In the genomic region with DNA sequence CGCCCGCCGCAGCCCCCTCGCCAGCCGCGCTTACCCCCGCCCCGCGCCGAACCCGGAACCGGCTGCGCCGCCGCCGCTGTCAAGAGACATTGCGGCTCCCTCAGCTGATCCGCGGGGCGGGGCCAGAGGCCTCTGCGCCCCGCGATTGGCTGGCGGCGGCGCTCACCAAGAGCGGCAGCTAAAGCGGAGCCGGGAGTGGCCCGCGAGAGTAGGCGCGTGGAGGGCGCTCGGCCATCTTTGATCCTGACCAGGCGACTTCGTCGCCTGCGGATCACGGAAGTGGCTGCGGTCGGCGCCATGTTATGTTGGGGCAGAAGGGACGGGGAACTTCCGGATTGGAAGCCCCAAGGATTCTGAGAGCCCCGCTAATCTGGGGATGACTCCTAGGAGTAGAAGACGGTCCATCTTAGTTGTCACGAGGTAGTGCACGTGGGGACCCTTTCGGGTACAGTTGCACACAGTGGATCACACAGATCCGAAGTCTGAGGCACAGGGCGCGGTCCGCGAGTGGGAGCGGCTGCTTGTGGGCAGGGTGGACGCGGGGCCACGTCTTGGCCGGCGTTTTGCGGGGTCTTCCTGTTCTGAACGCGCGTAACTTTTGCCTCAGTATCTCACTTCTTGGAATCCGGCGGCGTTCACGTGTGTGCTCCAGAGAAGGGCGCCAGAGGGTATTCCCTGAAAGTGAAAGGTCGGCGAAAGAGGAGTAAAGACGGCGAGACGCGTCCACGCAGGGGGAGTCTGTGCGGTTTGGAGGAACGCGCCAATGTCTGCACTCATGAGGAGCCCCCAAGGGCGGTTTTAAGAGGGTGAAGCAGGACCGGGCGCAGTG, we compare ENCODE assay signal across 9 cellular contexts.
DNase-seq lines count a peak whose midpoint lies in the region; ATAC-seq and TF ChIP-seq lines count a peak whose summit lies in the region.
"Had no signal": no experiment of that assay in that cellular context is flagged by ENCODE, and none has a peak within 500 bp of the region (broad histone marks: within the 10 kb centered on the region; RNA-seq: fewer than 3 reads in every experiment).

A gene with protein sequence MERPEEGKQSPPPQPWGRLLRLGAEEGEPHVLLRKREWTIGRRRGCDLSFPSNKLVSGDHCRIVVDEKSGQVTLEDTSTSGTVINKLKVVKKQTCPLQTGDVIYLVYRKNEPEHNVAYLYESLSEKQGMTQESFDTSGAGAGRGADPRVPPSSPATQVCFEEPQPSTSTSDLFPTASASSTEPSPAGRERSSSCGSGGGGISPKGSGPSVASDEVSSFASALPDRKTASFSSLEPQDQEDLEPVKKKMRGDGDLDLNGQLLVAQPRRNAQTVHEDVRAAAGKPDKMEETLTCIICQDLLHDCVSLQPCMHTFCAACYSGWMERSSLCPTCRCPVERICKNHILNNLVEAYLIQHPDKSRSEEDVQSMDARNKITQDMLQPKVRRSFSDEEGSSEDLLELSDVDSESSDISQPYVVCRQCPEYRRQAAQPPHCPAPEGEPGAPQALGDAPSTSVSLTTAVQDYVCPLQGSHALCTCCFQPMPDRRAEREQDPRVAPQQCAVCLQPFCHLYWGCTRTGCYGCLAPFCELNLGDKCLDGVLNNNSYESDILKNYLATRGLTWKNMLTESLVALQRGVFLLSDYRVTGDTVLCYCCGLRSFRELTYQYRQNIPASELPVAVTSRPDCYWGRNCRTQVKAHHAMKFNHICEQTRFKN (minus strand): TSS at position 93 of the 829 bp plus-strand sequence. CDS start 277 bp downstream, outside the sequence.

- DNase-seq in AG04449 (ENCODE audit: low read depth, low spot score) (peak; percentile 83), NCI-H510A (lab: John Stamatoyannopoulos, UW) (peak; percentile 98), left kidney (ENCODE audit: low read depth, low spot score) (peak; percentile 99)
- DNase-seq in activated CD4-positive, alpha-beta T cell treated with anti-CD3 and anti-CD28 coated beads, Interleukin-2, amount 50 U/mL, for 4 hours: peak; percentile 89 to 93
- peak; percentile 97 for DNase-seq in stimulated activated CD4-positive, alpha-beta T cell treated with anti-CD3 and anti-CD28 coated beads, Interleukin-1b, Interleukin-23, amount 100 ng/mL, for 48 hours

- TF ChIP-seq CTCF in AG04449 (IDR thresholded peaks at IDR 0.05; ENCODE audit: insufficient read depth, low read length, missing control alignments): no peak

- intact Hi-C loops in dendritic cell treated with granulocyte-macrophage colony-stimulating factor and Interleukin-4, amounts not matched to agents 40 ng/mL and 50 ng/mL, for 4 days (cut with micrococcal nuclease): loop anchor here (1.0 to 5.0 kb wide), 5 partner anchors 59 to 193 kb away; a partner anchor contains a TSS

- POLR2A ChIA-PET in AG04449 (lab: Yijun Ruan, JAX): interaction anchor here (0.7 to 1.0 kb wide), 5 partner anchors 11 to 192 kb away, joined by 3 to 5 read pairs (median 3); a partner anchor contains a TSS

- peak within 1 kb of the TSS; percentile 79 for H3K4me3 ChIP-seq in AG04449 (ENCODE audit: low read depth, low read length)

- peaks cover 20% of the 10 kb centered on the region for H3K4me1 Mint-ChIP-seq in dendritic cell treated with granulocyte-macrophage colony-stimulating factor and Interleukin-4, amounts not matched to agents 40 ng/mL and 50 ng/mL, for 4 days (ENCODE audit: low read depth)

- CTCF ChIA-PET in AG04449 (lab: Yijun Ruan, JAX): no interaction called here

- H3K27ac Mint-ChIP-seq in dendritic cell treated with granulocyte-macrophage colony-stimulating factor and Interleukin-4, amounts not matched to agents 40 ng/mL and 50 ng/mL, for 4 days: peak within 1 kb of the TSS; percentile 100

- H3K36me3 Mint-ChIP-seq in dendritic cell treated with granulocyte-macrophage colony-stimulating factor and Interleukin-4, amounts not matched to agents 40 ng/mL and 50 ng/mL, for 4 days (ENCODE audit: low read depth): peaks cover 48% of the 10 kb centered on the region

- peak within 1 kb of the TSS; percentile 91 for H3K4me3 Mint-ChIP-seq in dendritic cell treated with granulocyte-macrophage colony-stimulating factor and Interleukin-4, amounts not matched to agents 40 ng/mL and 50 ng/mL, for 4 days

- H3K9me3 Mint-ChIP-seq in dendritic cell treated with granulocyte-macrophage colony-stimulating factor and Interleukin-4, amounts not matched to agents 40 ng/mL and 50 ng/mL, for 4 days: peaks cover 22% of the 10 kb centered on the region

- peaks cover 15% of the 10 kb centered on the region for H3K27me3 Mint-ChIP-seq in dendritic cell treated with granulocyte-macrophage colony-stimulating factor and Interleukin-4, amounts not matched to agents 40 ng/mL and 50 ng/mL, for 4 days

- ATAC-seq in GM18909 (IDR thresholded peaks at IDR 0.05; ENCODE audit: poor library complexity, unreplicated experiment) (peak; percentile 98), HG03175 (IDR thresholded peaks at IDR 0.05; ENCODE audit: unreplicated experiment) (peak; percentile 98)
- ATAC-seq: HCT116 had no signal

Comparison
In these comparisons a context has a peak if more than half of its experiments do, and no peak if none do; other contexts are left out.
1. Peak in every context shown above with its lines: DNase-seq, ATAC-seq and H3K4me3 ChIP-seq.